16 cellular contexts compared by ENCODE assay signal in genomic region chr1:115980156-115980555, GRCh38. TPM values are rescaled to one million over a fixed set of nuclear protein-coding genes. Genes with fewer than 3 reads are reported as not detected.
DNase-seq lines count a peak whose midpoint lies in the region; ATAC-seq and TF ChIP-seq lines count a peak whose summit lies in the region.
"Had no signal": no experiment of that assay in that cellular context is flagged by ENCODE, and none has a peak within 500 bp of the region (broad histone marks: within the 10 kb centered on the region; RNA-seq: fewer than 3 reads in every experiment).

No MANE protein-coding gene starts in this region.

- H3K4me3 Mint-ChIP-seq in glutamatergic neuron (ENCODE audit: unreplicated experiment): peak overlapping the region; percentile 46
- H3K4me3 Mint-ChIP-seq in activated naive CD4-positive, alpha-beta T cell treated with anti-CD3 and anti-CD28 coated beads for 36 hours: no peak overlapping the region
- H3K4me3 Mint-ChIP-seq: CD4-positive, CD25-positive, alpha-beta regulatory T cell; H9 had no signal

- TF ChIP-seq CTCF in NB4 (IDR thresholded peaks at IDR 0.05; ENCODE audit: low read depth, low read length): no peak
- no peak for TF ChIP-seq CTCF in glutamatergic neuron (IDR thresholded peaks at IDR 0.05; ENCODE audit: partially characterized antibody, unreplicated experiment)
- no peak for TF ChIP-seq CTCF in thyroid gland (IDR thresholded peaks at IDR 0.05)

- peaks cover 19% of the 10 kb centered on the region for H3K9me3 Mint-ChIP-seq in glutamatergic neuron (ENCODE audit: unreplicated experiment)
- H3K9me3 Mint-ChIP-seq in activated naive CD4-positive, alpha-beta T cell treated with anti-CD3 and anti-CD28 coated beads for 36 hours: no peaks in the 10 kb centered on the region
- H3K9me3 Mint-ChIP-seq: CD8-positive, alpha-beta memory T cell; H9 had no signal

- H3K4me3 ChIP-seq in NB4 (ENCODE audit: low read depth, low read length) (peak overlapping the region; percentile 90), HAP-1 (no peak overlapping the region), thyroid gland (replicated peaks in 1 of 3) (no peak overlapping the region)

- 83 to 85% methylated on average over 2 of the region's 2 CpGs for WGBS in thyroid gland, 2 donors

- in situ Hi-C loops in HAP-1 (cut with MboI; ENCODE audit: low sequenced_read_pairs): loop anchor here (5.0 to 10.0 kb wide), 2 partner anchors 173 to 365 kb away; no protein-coding TSS in a partner anchor

- H3K4me1 ChIP-seq in HAP-1 (peaks cover 35% of the 10 kb centered on the region), thyroid gland (peaks cover 0 to 5% of the 10 kb centered on the region in 2 donors)
- H3K4me1 ChIP-seq: BE2C had no signal

- no peaks in the 10 kb centered on the region for H3K36me3 Mint-ChIP-seq in glutamatergic neuron (ENCODE audit: unreplicated experiment)
- no peaks in the 10 kb centered on the region for H3K36me3 Mint-ChIP-seq in activated naive CD4-positive, alpha-beta T cell treated with anti-CD3 and anti-CD28 coated beads for 36 hours (ENCODE audit: low read depth)
- H3K36me3 Mint-ChIP-seq: CD4-positive, CD25-positive, alpha-beta regulatory T cell had no signal

- H3K27ac Mint-ChIP-seq in glutamatergic neuron (ENCODE audit: unreplicated experiment): no peak overlapping the region
- H3K27ac Mint-ChIP-seq in activated naive CD4-positive, alpha-beta T cell treated with anti-CD3 and anti-CD28 coated beads for 36 hours: no peak overlapping the region
- H3K27ac Mint-ChIP-seq: CD4-positive, CD25-positive, alpha-beta regulatory T cell; CD8-positive, alpha-beta memory T cell; H9 had no signal

- intact Hi-C loops in activated naive CD4-positive, alpha-beta T cell treated with anti-CD3 and anti-CD28 coated beads for 36 hours (cut with micrococcal nuclease): loop anchor here (2.0 kb wide), 2 partner anchors 41 to 371 kb away; no protein-coding TSS in a partner anchor
- intact Hi-C loops in thyroid gland (cut with DNase I): loop anchor here (5.0 kb wide), 1 partner anchor 173 kb away; no protein-coding TSS in a partner anchor

- CTCF ChIA-PET in activated naive CD4-positive, alpha-beta T cell treated with anti-CD3 and anti-CD28 coated beads for 36 hours (lab: Charles Lee): interaction anchor here (1.7 kb wide), 1 partner anchor 70 kb away, joined by 4 read pairs; no protein-coding TSS in a partner anchor

- DNase-seq in NB4 (ENCODE audit: low read depth): no peak
- no peak for DNase-seq in glutamatergic neuron
- no peak for DNase-seq in substantia nigra (lab: John Stamatoyannopoulos, UW)
- no peak for DNase-seq in activated naive CD4-positive, alpha-beta T cell treated with anti-CD3 and anti-CD28 coated beads for 36 hours
- no peak for DNase-seq in HAP-1 (ENCODE audit: low spot score in 2 of 2)
- DNase-seq in thyroid gland: no peak
- DNase-seq: ACHN; BE2C; CD4-positive, CD25-positive, alpha-beta regulatory T cell; CD8-positive, alpha-beta memory T cell; COR-L47; DMS 273 treated with DMSO at 0.1 percent for 48 hours; DMS53; GF-D8; H9 had no signal

- no peaks in the 10 kb centered on the region for H3K27me3 ChIP-seq in HAP-1 (ENCODE audit: low read depth)
- no peaks in the 10 kb centered on the region for H3K27me3 ChIP-seq in thyroid gland

- no peak for ATAC-seq in HG02981 (IDR thresholded peaks at IDR 0.05; ENCODE audit: unreplicated experiment)

- TF ChIP-seq POLR2A in NB4 (IDR thresholded peaks at IDR 0.05; ENCODE audit: extremely low read depth, insufficient read length): no peak
- TF ChIP-seq POLR2A in thyroid gland (IDR thresholded peaks at IDR 0.05): no peak

- no peaks in the 10 kb centered on the region for H3K36me3 ChIP-seq in HAP-1 (replicated peaks)
- no peaks in the 10 kb centered on the region for H3K36me3 ChIP-seq in thyroid gland
- H3K36me3 ChIP-seq: BE2C had no signal

- H3K4me1 Mint-ChIP-seq in glutamatergic neuron (ENCODE audit: low read depth, unreplicated experiment): peaks cover 38% of the 10 kb centered on the region
- H3K4me1 Mint-ChIP-seq in activated naive CD4-positive, alpha-beta T cell treated with anti-CD3 and anti-CD28 coated beads for 36 hours (ENCODE audit: low read depth): no peaks in the 10 kb centered on the region

- H3K9me3 ChIP-seq in HAP-1 (no peaks in the 10 kb centered on the region), thyroid gland (no peaks in the 10 kb centered on the region)

- peaks cover 2% of the 10 kb centered on the region for H3K27me3 Mint-ChIP-seq in glutamatergic neuron (ENCODE audit: unreplicated experiment)
- H3K27me3 Mint-ChIP-seq in activated naive CD4-positive, alpha-beta T cell treated with anti-CD3 and anti-CD28 coated beads for 36 hours (ENCODE audit: low read depth): peaks cover 20% of the 10 kb centered on the region

- peak overlapping the region; percentile 22 for H3K27ac ChIP-seq in substantia nigra (ENCODE audit: low read depth, low read length, poor library complexity, severe bottlenecking)
- no peak overlapping the region for H3K27ac ChIP-seq in thyroid gland

RNA-seq across cellular contexts. Expression of gene SLC22A15, which starts 3.8 kb away (rescaled TPM):
- total RNA-seq in glutamatergic neuron (ENCODE audit: unreplicated experiment) (49.4 TPM), thyroid gland (1 to 10 TPM; 5.0 to 7.7 (median 5.4) TPM)
- total RNA-seq in activated naive CD4-positive, alpha-beta T cell treated with anti-CD3 and anti-CD28 coated beads for 36 hours: under 1 TPM; 0.12 to 0.17 TPM

Comparison
In these comparisons a context has a peak if more than half of its experiments do, and no peak if none do; other contexts are left out.
1. RNA of gene SLC22A15, which starts 3.8 kb away (total RNA-seq): 49.4 TPM in glutamatergic neuron (single experiment) and 5.0 to 7.7 TPM in thyroid gland; 0.12 to 0.17 TPM in activated naive CD4-positive, alpha-beta T cell treated with anti-CD3 and anti-CD28 coated beads for 36 hours; every median in the first group is over 4 times any median in the second.